Comparison of ENCODE assay signal across 18 cellular contexts in genomic region chr1:33118274-33118673, GRCh38. TPM values are rescaled to one million over a fixed set of nuclear protein-coding genes. Genes with fewer than 3 reads are reported as not detected.
DNase-seq lines count a peak whose midpoint lies in the region; ATAC-seq and TF ChIP-seq lines count a peak whose summit lies in the region.
"Had no signal": no experiment of that assay in that cellular context is flagged by ENCODE, and none has a peak within 500 bp of the region (broad histone marks: within the 10 kb centered on the region; RNA-seq: fewer than 3 reads in every experiment).

No MANE protein-coding gene starts in this region.

- no peak for TF ChIP-seq CTCF in IMR-90 (conservative IDR thresholded peaks at IDR 0.05; ENCODE audit: low read depth, low read length)
- no peak for TF ChIP-seq CTCF in glutamatergic neuron (IDR thresholded peaks at IDR 0.05; ENCODE audit: partially characterized antibody, unreplicated experiment)
- TF ChIP-seq CTCF in upper lobe of right lung (IDR thresholded peaks at IDR 0.05) = no peak

- no peak overlapping the region for H2BK15ac ChIP-seq in IMR-90 (ENCODE audit: low read depth, low read length)

- H4K5ac ChIP-seq in IMR-90 (ENCODE audit: low read depth, low read length) = no peak overlapping the region

- dilution Hi-C loops in IMR-90 (cut with HindIII; ENCODE audit: low sequenced_read_pairs, unreplicated experiment) = no loop called here

- no peak overlapping the region for H3K4me3 ChIP-seq in IMR-90 (ENCODE audit: insufficient read depth, low read depth, low read length)
- no peak overlapping the region for H3K4me3 ChIP-seq in upper lobe of right lung
- H3K4me3 ChIP-seq: GM23338 had no signal

- H2AFZ ChIP-seq in IMR-90 (replicated peaks; ENCODE audit: low read length, poor library complexity) = peak overlapping the region; percentile 38
- H2AFZ ChIP-seq: GM23338 had no signal

- no peaks in the 10 kb centered on the region for H3K9me3 Mint-ChIP-seq in activated naive CD4-positive, alpha-beta T cell treated with anti-CD3 and anti-CD28 coated beads, Interleukin-2, amount 50 U/mL, for 72 hours
- H3K9me3 Mint-ChIP-seq in glutamatergic neuron (ENCODE audit: unreplicated experiment) = no peaks in the 10 kb centered on the region
- H3K9me3 Mint-ChIP-seq: CD14-positive monocyte, GM23338 had no signal

- no peaks in the 10 kb centered on the region for H3K36me3 ChIP-seq in IMR-90 (ENCODE audit: control insufficient read depth, insufficient read depth, low read length)
- H3K36me3 ChIP-seq in upper lobe of right lung = no peaks in the 10 kb centered on the region

- H3K56ac ChIP-seq in IMR-90 (ENCODE audit: extremely low read depth, insufficient read depth, low read length) = no peak overlapping the region

- 81% methylated on average over 4 of the region's 4 CpGs; no CpG with 5 or more reads in 1 of the 2 experiments for WGBS in IMR-90 (ENCODE audit: extremely low coverage in 2 of 2, insufficient read length in 1 of 2), 2 experiments

- no peak for DNase-seq in activated naive CD4-positive, alpha-beta T cell treated with anti-CD3 and anti-CD28 coated beads, Interleukin-2, amount 50 U/mL, for 72 hours (ENCODE audit: low spot score in 2 of 2)
- no peak for DNase-seq in activated naive CD4-positive, alpha-beta T cell treated with anti-CD3 and anti-CD28 coated beads, Interleukin-2, amount 50 U/mL, for 16 hours
- DNase-seq in IMR-90 (no peak), glutamatergic neuron (no peak), upper lobe of right lung (no peak), T-helper 9 cell (no peak)
- DNase-seq: Caco-2, DMS153, Karpas-422, MM.1S, NCI-H1092 treated with DMSO at 0.1 percent for 48 hours, NCI-H1694, NCI-H2107, NCI-H2227 treated with DMSO at 0.1 percent for 48 hours, NCI-H524 had no signal

- in situ Hi-C loops in IMR-90 (cut with MboI; ENCODE audit: low sequenced_read_pairs) = no loop called here

- H4K91ac ChIP-seq in IMR-90 (ENCODE audit: insufficient read depth, low read depth, low read length) = no peak overlapping the region; the same call in 1 of the 2 replicates

- H3K4me1 Mint-ChIP-seq in glutamatergic neuron (ENCODE audit: low read depth, unreplicated experiment) = peaks cover 4% of the 10 kb centered on the region
- H3K4me1 Mint-ChIP-seq: CD14-positive monocyte had no signal

- no peaks in the 10 kb centered on the region; the same call in 1 of the 2 replicates for H3K9me1 ChIP-seq in IMR-90 (ENCODE audit: insufficient read depth, low read length)

- H2BK120ac ChIP-seq in IMR-90 (ENCODE audit: low read depth, low read length) = no peak overlapping the region

- H2AK5ac ChIP-seq in IMR-90 (ENCODE audit: low read depth, low read length) = peak overlapping the region; percentile 30

- H3K27ac ChIP-seq in IMR-90 (ENCODE audit: insufficient read depth, low read length) (no peak overlapping the region), upper lobe of right lung (no peak overlapping the region)

- no peak overlapping the region for H2BK20ac ChIP-seq in IMR-90 (ENCODE audit: low read depth, low read length)

- no peak overlapping the region for H2AK9ac ChIP-seq in IMR-90 (replicated peaks; ENCODE audit: low read depth, low read length, poor library complexity)

- no TSS peak for BruUV-seq in IMR-90 (replicated peaks; lab: Mats Ljungman, UMichigan)

- 0 out of 2 replicates have a peak overlapping the region, but pooled peaks have one; percentile 23 for H3K23ac ChIP-seq in IMR-90 (ENCODE audit: low read depth, low read length)

- H3K27ac Mint-ChIP-seq in activated naive CD4-positive, alpha-beta T cell treated with anti-CD3 and anti-CD28 coated beads, Interleukin-2, amount 50 U/mL, for 72 hours = peak overlapping the region; percentile 13 to 60
- H3K27ac Mint-ChIP-seq in glutamatergic neuron (ENCODE audit: unreplicated experiment) = peak overlapping the region; percentile 10
- H3K27ac Mint-ChIP-seq: GM23338 had no signal

- TF ChIP-seq POLR2A in IMR-90 (IDR thresholded peaks at IDR 0.05; ENCODE audit: low read depth, low read length) = no peak

- TF ChIP-seq RAD21 in IMR-90 (IDR thresholded peaks at IDR 0.05; ENCODE audit: low read length) = no peak

- H3K27me3 ChIP-seq in IMR-90 (ENCODE audit: control insufficient read depth, insufficient read depth, low read length) (no peaks in the 10 kb centered on the region), upper lobe of right lung (no peaks in the 10 kb centered on the region)

- no peaks in the 10 kb centered on the region for H3K36me3 Mint-ChIP-seq in activated naive CD4-positive, alpha-beta T cell treated with anti-CD3 and anti-CD28 coated beads, Interleukin-2, amount 50 U/mL, for 72 hours
- no peaks in the 10 kb centered on the region for H3K36me3 Mint-ChIP-seq in glutamatergic neuron (ENCODE audit: unreplicated experiment)
- H3K36me3 Mint-ChIP-seq: CD14-positive monocyte had no signal

- intact Hi-C loops in IMR-90 (cut with micrococcal nuclease) (no loop called here), upper lobe of right lung (cut with DNase I) (no loop called here)

- no peak overlapping the region for H2BK5ac ChIP-seq in IMR-90 (ENCODE audit: low read depth, low read length, poor library complexity, severe bottlenecking)

- H3K4ac ChIP-seq in IMR-90 (ENCODE audit: low read depth, low read length) = no peak overlapping the region

- no peaks in the 10 kb centered on the region for H3K79me1 ChIP-seq in IMR-90 (ENCODE audit: low read depth in 1 of 2, low read length in 2 of 2)

- H3K4me3 Mint-ChIP-seq in glutamatergic neuron (ENCODE audit: unreplicated experiment) = no peak overlapping the region
- H3K4me3 Mint-ChIP-seq: CD14-positive monocyte had no signal

- POLR2A ChIA-PET in IMR-90 (lab: Charles Lee; ENCODE audit: unreplicated experiment) = no interaction called here

- no peaks in the 10 kb centered on the region for H3K9me3 ChIP-seq in IMR-90 (ENCODE audit: control insufficient read depth, insufficient read depth, low read length)
- H3K9me3 ChIP-seq in upper lobe of right lung = no peaks in the 10 kb centered on the region
- H3K9me3 ChIP-seq: Caco-2 had no signal

- no peak for ATAC-seq in activated naive CD4-positive, alpha-beta T cell treated with anti-CD3 and anti-CD28 coated beads, Interleukin-2, amount 50 U/mL, for 72 hours
- ATAC-seq in IMR-90 (ENCODE audit: low read depth) (no peak), upper lobe of right lung (peak; percentile 38), GM18873 (IDR thresholded peaks at IDR 0.05; ENCODE audit: low FRiP score, unreplicated experiment) (no peak)
- ATAC-seq: GM23338 had no signal

- H4K8ac ChIP-seq in IMR-90 (ENCODE audit: low read depth in 2 of 2, low read length in 2 of 2) = no peak overlapping the region

- H4K20me1 ChIP-seq in IMR-90 (ENCODE audit: insufficient read depth, low read length) = no peaks in the 10 kb centered on the region

- H3K14ac ChIP-seq in IMR-90 (replicated peaks; ENCODE audit: low read depth, low read length) = no peak overlapping the region

- peaks cover 7% of the 10 kb centered on the region for H3K27me3 Mint-ChIP-seq in glutamatergic neuron (ENCODE audit: unreplicated experiment)

- CTCF ChIA-PET in IMR-90 (lab: Yijun Ruan, JAX) = no interaction called here

- no peak overlapping the region for H3K18ac ChIP-seq in IMR-90 (ENCODE audit: low read depth, low read length)

- H3K4me1 ChIP-seq in IMR-90 (ENCODE audit: control insufficient read depth, insufficient read depth, low read length) (peaks cover 3% of the 10 kb centered on the region; the same call in 1 of the 2 replicates), upper lobe of right lung (no peaks in the 10 kb centered on the region)
- H3K4me1 ChIP-seq: Caco-2 had no signal

- no peak overlapping the region for H3K4me2 ChIP-seq in IMR-90 (ENCODE audit: low read depth, low read length)
- H3K4me2 ChIP-seq: GM23338 had no signal

- H3K9ac ChIP-seq in IMR-90 (ENCODE audit: low read depth, low read length) = no peak overlapping the region

TF ChIP-seq in IMR-90, 13 proteins besides CTCF, POLR2A, EP300 and RAD21:
- no peak for TF ChIP-seq SMC3 (IDR thresholded peaks at IDR 0.05; ENCODE audit: low read depth, low read length)
- no peak for TF ChIP-seq MAZ (IDR thresholded peaks at IDR 0.05; ENCODE audit: borderline replicate concordance, low read depth, low read length)
- no peak for TF ChIP-seq CHD1 (IDR thresholded peaks at IDR 0.05; ENCODE audit: low read depth, low read length)
- no peak for TF ChIP-seq ELK1 (IDR thresholded peaks at IDR 0.05; ENCODE audit: borderline replicate concordance, low read depth, low read length)
- TF ChIP-seq MXI1 (IDR thresholded peaks at IDR 0.05; ENCODE audit: borderline replicate concordance, low read depth, low read length) = no peak
- TF ChIP-seq FOS (IDR thresholded peaks at IDR 0.05; ENCODE audit: low read depth, low read length) = no peak
- no peak for TF ChIP-seq RCOR1 (IDR thresholded peaks at IDR 0.05; ENCODE audit: insufficient replicate concordance, low read length)
- no peak for TF ChIP-seq BHLHE40 (IDR thresholded peaks at IDR 0.05; ENCODE audit: low read depth, low read length)
- no peak for TF ChIP-seq MAFK (IDR thresholded peaks at IDR 0.05; ENCODE audit: low read depth, low read length)
- TF ChIP-seq RFX5 (IDR thresholded peaks at IDR 0.05; ENCODE audit: low read depth, low read length) = no peak
- TF ChIP-seq CEBPB (IDR thresholded peaks at IDR 0.05; ENCODE audit: low read depth, low read length) = no peak
- no peak for TF ChIP-seq NFE2L2 (IDR thresholded peaks at IDR 0.05; ENCODE audit: low read depth, low read length)

RNA-seq across cellular contexts. Expression of gene AZIN2, which starts 37.3 kb away (rescaled TPM):
- total RNA-seq in activated naive CD4-positive, alpha-beta T cell treated with anti-CD3 and anti-CD28 coated beads, Interleukin-2, amount 50 U/mL, for 72 hours = 1 to 10 TPM; 1.2 to 2.1 TPM
- total RNA-seq in IMR-90 (2012; rRNA removed) (2.2 and 4.7 TPM in 2 replicates), glutamatergic neuron (ENCODE audit: unreplicated experiment) (7.0 TPM), upper lobe of right lung (2.3 TPM)
- 8.0 and 8.9 TPM in 2 replicates for polyA plus RNA-seq in IMR-90 (2012; rRNA removed)
- 7.5 and 10.8 TPM in 2 replicates for polyA plus RNA-seq in IMR-90 (2012; cell fraction: cytosol; rRNA removed)
- 26.2 and 26.3 TPM in 2 replicates for polyA plus RNA-seq in IMR-90 (2012; cell fraction: nucleus; rRNA removed; ENCODE audit: low replicate concordance)
